ENCODE assay signal across 8 cellular contexts in the genomic region with DNA sequence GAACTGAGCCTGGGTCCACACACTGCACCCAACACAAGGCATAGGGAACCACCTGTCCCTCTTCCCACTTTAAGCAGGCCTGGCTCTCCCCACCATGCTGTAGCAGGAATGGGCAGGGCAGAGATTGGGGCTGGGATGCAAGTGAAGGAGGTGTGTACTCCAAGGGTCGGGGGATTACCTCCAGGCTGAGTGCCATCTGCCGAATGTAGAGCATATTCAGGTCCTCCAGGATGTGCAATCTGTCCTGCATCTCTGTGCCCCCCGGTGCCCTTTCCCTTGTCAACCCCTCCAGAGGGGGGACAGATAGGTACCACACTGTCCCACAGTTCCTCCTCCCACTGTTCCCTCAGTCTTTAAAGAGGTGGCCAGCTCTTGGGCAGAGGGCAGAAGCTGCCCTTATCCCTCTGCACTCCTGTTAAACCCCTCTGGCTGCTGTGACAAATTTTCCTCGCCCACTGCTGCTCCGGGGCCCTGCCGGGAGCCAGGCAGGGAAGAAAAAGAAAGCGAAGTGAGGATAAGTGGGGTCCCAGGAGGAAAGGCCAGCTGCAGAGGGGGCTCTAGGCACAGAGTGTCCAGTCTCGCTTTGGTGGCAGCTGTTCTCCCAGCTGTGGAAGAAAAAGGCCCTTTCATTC. TPM values are rescaled to one million over a fixed set of nuclear protein-coding genes. Genes with fewer than 3 reads are reported as not detected.
DNase-seq lines count a peak whose midpoint lies in the region; ATAC-seq, FAIRE-seq and TF ChIP-seq lines count a peak whose summit lies in the region.

No MANE protein-coding gene starts in this region.

- no peaks in the 10 kb centered on the region for H3K79me2 ChIP-seq in K562 (ENCODE audit: control insufficient read depth, insufficient read depth, low read length)

- WGBS in K562 (ENCODE audit: insufficient coverage, low coverage, missing lambda C conversion rate): 66% methylated on average over 7 of the region's 8 CpGs

- ATAC-seq in K562: no peak
- ATAC-seq in left lung: no peak
- no peak for ATAC-seq in GM18517 (IDR thresholded peaks at IDR 0.05; ENCODE audit: unreplicated experiment)

- no peak for TF ChIP-seq POLR2A in K562 (conservative IDR thresholded peaks at IDR 0.05)

- H2AFZ ChIP-seq in K562 (ENCODE audit: low read depth, low read length): peak overlapping the region; percentile 98

- peaks cover 31% of the 10 kb centered on the region; the same call in 1 of the 2 replicates for H3K36me3 ChIP-seq in HUES48 (ENCODE audit: control insufficient read depth, insufficient read depth, low read length)
- H3K36me3 ChIP-seq in K562 (ENCODE audit: control insufficient read depth, insufficient read depth, low read length): no peaks in the 10 kb centered on the region
- no peaks in the 10 kb centered on the region for H3K36me3 ChIP-seq in left lung
- no peaks in the 10 kb centered on the region for H3K36me3 ChIP-seq in stomach smooth muscle (ENCODE audit: control insufficient read depth in 2 of 2, insufficient read depth in 2 of 2, low read length in 2 of 2)

- no TSS peak for BruUV-seq in K562 (replicated peaks; lab: Mats Ljungman, UMichigan)

- no peaks in the 10 kb centered on the region for H3K9me3 ChIP-seq in HUES48 (ENCODE audit: control insufficient read depth, insufficient read depth, low read length)
- H3K9me3 ChIP-seq in K562 (replicated peaks; ENCODE audit: control insufficient read depth, insufficient read depth, low read depth, low read length): no peaks in the 10 kb centered on the region
- no peaks in the 10 kb centered on the region for H3K9me3 ChIP-seq in left lung
- H3K9me3 ChIP-seq in stomach smooth muscle (ENCODE audit: control insufficient read depth in 2 of 2, low read length in 2 of 2): no peaks in the 10 kb centered on the region

- no peak for TF ChIP-seq EP300 in K562 (IDR thresholded peaks at IDR 0.05; ENCODE audit: low read length)

- H3K27ac ChIP-seq in HUES48 (ENCODE audit: low read depth, low read length) (peak overlapping the region; percentile 99), K562 (ENCODE audit: extremely low read depth, low read depth, low read length) (peak overlapping the region; percentile 46; the same call in 1 of the 3 replicates), left lung (peak overlapping the region in 1 of 2 donors; percentile 77), stomach smooth muscle (ENCODE audit: low read length) (peak overlapping the region; percentile 41)

- peak overlapping the region; percentile 87 for H3K4me2 ChIP-seq in K562 (ENCODE audit: insufficient read depth, low read length)

- no peaks in the 10 kb centered on the region for H3K9me1 ChIP-seq in K562 (ENCODE audit: control insufficient read depth, insufficient read depth, low read length)

- TF ChIP-seq CTCF in K562 (IDR thresholded peaks at IDR 0.05 in 2 of 3, conservative IDR thresholded peaks at IDR 0.05 in 1 of 3; ENCODE audit: insufficient read depth in 2 of 3, low read depth in 1 of 3, low read length in 3 of 3) (no peak), left lung (IDR thresholded peaks at IDR 0.05) (no peak), GM20000 (IDR thresholded peaks at IDR 0.05; ENCODE audit: extremely low read depth, missing control alignments) (no peak)

- peak overlapping the region; percentile 86 for H3K4me3 ChIP-seq in HUES48 (ENCODE audit: low read depth, low read length)
- peak overlapping the region; percentile 41 for H3K4me3 ChIP-seq in K562
- H3K4me3 ChIP-seq in left lung: peak overlapping the region; percentile 47 to 50
- peak overlapping the region; percentile 79 to 81 for H3K4me3 ChIP-seq in stomach smooth muscle (ENCODE audit: low read length in 2 of 2)

- peaks cover 26% of the 10 kb centered on the region for H3K4me1 ChIP-seq in HUES48 (ENCODE audit: control insufficient read depth, insufficient read depth, low read length)
- H3K4me1 ChIP-seq in K562 (replicated peaks in 1 of 2; ENCODE audit: control insufficient read depth in 2 of 2, insufficient read depth in 2 of 2, low read length in 2 of 2): peaks cover 22 to 45% of the 10 kb centered on the region in 2 experiments; a peak in 4 of 5 replicates
- H3K4me1 ChIP-seq in left lung: peaks cover 5 to 40% of the 10 kb centered on the region in 2 donors
- peaks cover 41% of the 10 kb centered on the region for H3K4me1 ChIP-seq in stomach smooth muscle (ENCODE audit: control insufficient read depth, insufficient read depth, low read length)

- H4K20me1 ChIP-seq in K562 (replicated peaks; ENCODE audit: control insufficient read depth, insufficient read depth, low read length): no peaks in the 10 kb centered on the region

- H3K27me3 ChIP-seq in HUES48 (ENCODE audit: control insufficient read depth, insufficient read depth, low read length) (no peaks in the 10 kb centered on the region; the same call in 1 of the 2 replicates), K562 (ENCODE audit: control insufficient read depth in 2 of 2, insufficient read depth in 2 of 2, low read length in 2 of 2) (no peaks in the 10 kb centered on the region), left lung (peaks cover 5 to 58% of the 10 kb centered on the region in 2 donors), stomach smooth muscle (ENCODE audit: control insufficient read depth in 1 of 2, insufficient read depth in 2 of 2, low read length in 2 of 2) (peaks cover 5 to 22% of the 10 kb centered on the region in 2 donors)

- CTCF ChIA-PET in K562 (lab: Yijun Ruan, JAX; ENCODE audit: low intra/inter-chr PET ratio): no interaction called here

- FAIRE-seq in K562 (lab: Jason Lieb, UNC): no peak

- DNase-seq in K562 (ENCODE audit: extremely low read depth in 1 of 4, low spot score in 3 of 4) (no peak), left lung (peak in 1 of 2 donors; percentile 34), GM20000 (ENCODE audit: low spot score) (no peak)
- no peak for DNase-seq in effector CD4-positive, alpha-beta T cell
- no peak for DNase-seq in stimulated activated CD4-positive, alpha-beta T cell treated with anti-CD3 and anti-CD28 coated beads, Interleukin-2, amount 100 ng/mL, for 48 hours

- in situ Hi-C loops in K562 (cut with MboI): no loop called here

- intact Hi-C loops in K562 (cut with micrococcal nuclease) (no loop called here), left lung (cut with DNase I) (no loop called here)

- POLR2A ChIA-PET in K562 (lab: Yijun Ruan, JAX): interaction anchor here (0.5 to 1.7 kb wide), 5 partner anchors 9 to 613 kb away, joined by 3 to 9 read pairs (median 3); partner anchors contain the start of gene INO80B

- H3K9ac ChIP-seq in HUES48 (ENCODE audit: low read depth, low read length) (no peak overlapping the region), K562 (ENCODE audit: insufficient read depth in 1 of 2, low read depth in 2 of 2, low read length in 2 of 2) (peak overlapping the region; percentile 65 to 94; a peak in 3 of 4 replicates), stomach smooth muscle (ENCODE audit: low read length in 2 of 2) (peak overlapping the region; percentile 65 to 76)

- TF ChIP-seq RAD21 in K562 (CRISPR knock-in tag; conservative IDR thresholded peaks at IDR 0.05 in 1 of 2, IDR thresholded peaks at IDR 0.05 in 1 of 2): no peak

RNA-seq across cellular contexts. Expression of gene RTKN, which starts 2.2 kb away (rescaled TPM):
- 18.5 and 26.2 TPM in 2 replicates for total RNA-seq in K562 (2011; cell fraction: chromatin; rRNA removed; ENCODE audit: low replicate concordance)
- 17.4 and 18.7 TPM in 2 replicates for total RNA-seq in K562 (2011; cell fraction: nucleolus; rRNA removed)
- total RNA-seq in K562 (2011; cell fraction: nucleoplasm; rRNA removed): 15.6 and 20.5 TPM in 2 replicates
- 6.1 and 6.7 TPM in 2 replicates for total RNA-seq in K562 (2014; rRNA removed)
- total RNA-seq in K562 (2014; rRNA removed; fragmentation: Illumina TruSeq; extraction: Trizol): 1.9 and 2.6 TPM in 2 replicates
- 2.1 and 3.6 TPM in 2 replicates for total RNA-seq in K562 (2015; rRNA removed; fragmentation: Illumina TruSeq; extraction: Trizol)
- total RNA-seq in K562 (2021): 6.8 and 6.9 TPM in 2 replicates
- 2.7 and 3.6 TPM in 2 replicates for polyA plus RNA-seq in K562 (2011; rRNA removed)
- 2.7 and 4.9 TPM in 2 replicates for polyA plus RNA-seq in K562 (2011; cell fraction: cytosol; rRNA removed)
- 21.0 and 31.3 TPM in 2 replicates for polyA plus RNA-seq in K562 (2011; cell fraction: nucleus; rRNA removed)
- polyA plus RNA-seq in K562 (2012): 4.8 and 6.7 TPM in 2 replicates
- 3.7 and 5.0 TPM in 2 replicates for polyA plus RNA-seq in K562 (2014; fragmentation: Illumina TruSeq; extraction: Trizol)
- polyA plus RNA-seq in K562 (2014; fragmentation: Nextera tagmentation; extraction: Ambion mirVana): under 1 TPM; 0.14 to 0.22 TPM
- 3.7 and 4.9 TPM in 2 replicates for polyA plus RNA-seq in K562 (2014; rRNA removed)
- 2.1 and 2.5 TPM in 2 replicates for polyA minus RNA-seq in K562 (2011; rRNA and poly(A)+ RNA removed)
- polyA minus RNA-seq in K562 (2011; cell fraction: cytosol; rRNA and poly(A)+ RNA removed): 2.4 and 2.9 TPM in 2 replicates
- polyA minus RNA-seq in K562 (2011; cell fraction: nucleus; rRNA and poly(A)+ RNA removed): 8.8 and 11.4 TPM in 2 replicates
- 10 to 100 TPM; 29.6 to 37.0 TPM for total RNA-seq in left lung

RNA-seq across cellular contexts. Expression of gene INO80B, which starts 15.4 kb away (rescaled TPM):
- 23.9 and 33.5 TPM in 2 replicates for total RNA-seq in K562 (2011; cell fraction: chromatin; rRNA removed; ENCODE audit: low replicate concordance)
- total RNA-seq in K562 (2011; cell fraction: nucleolus; rRNA removed): 19.1 and 19.8 TPM in 2 replicates
- 14.8 and 21.1 TPM in 2 replicates for total RNA-seq in K562 (2011; cell fraction: nucleoplasm; rRNA removed)
- 9.0 and 14.3 TPM in 2 replicates for total RNA-seq in K562 (2014; rRNA removed)
- total RNA-seq in K562 (2014; rRNA removed; fragmentation: Illumina TruSeq; extraction: Trizol): 17.1 and 17.9 TPM in 2 replicates
- total RNA-seq in K562 (2015; rRNA removed; fragmentation: Illumina TruSeq; extraction: Trizol): 9.9 and 10.6 TPM in 2 replicates
- 18.4 and 22.6 TPM in 2 replicates for total RNA-seq in K562 (2021)
- polyA plus RNA-seq in K562 (2011; rRNA removed): 5.9 and 8.9 TPM in 2 replicates
- 1.9 and 5.8 TPM in 2 replicates for polyA plus RNA-seq in K562 (2011; cell fraction: cytosol; rRNA removed)
- polyA plus RNA-seq in K562 (2011; cell fraction: nucleus; rRNA removed): 33.7 and 52.6 TPM in 2 replicates
- polyA plus RNA-seq in K562 (2012): 11.7 and 21.7 TPM in 2 replicates
- 8.5 and 10.0 TPM in 2 replicates for polyA plus RNA-seq in K562 (2014; fragmentation: Illumina TruSeq; extraction: Trizol)
- polyA plus RNA-seq in K562 (2014; fragmentation: Nextera tagmentation; extraction: Ambion mirVana): under 1 TPM; 0.41 to 0.66 TPM
- 11.0 and 11.5 TPM in 2 replicates for polyA plus RNA-seq in K562 (2014; rRNA removed)
- polyA minus RNA-seq in K562 (2011; rRNA and poly(A)+ RNA removed): 3.9 and 8.4 TPM in 2 replicates
- 0.95 TPM in 1 of 2 replicates, not detected in the other for polyA minus RNA-seq in K562 (2011; cell fraction: cytosol; rRNA and poly(A)+ RNA removed)
- polyA minus RNA-seq in K562 (2011; cell fraction: nucleus; rRNA and poly(A)+ RNA removed): 11.1 and 15.1 TPM in 2 replicates
- 10 to 100 TPM; 23.8 to 27.1 TPM for total RNA-seq in left lung

RNA-seq across cellular contexts. Expression of gene WDR54, which starts 18.0 kb away (rescaled TPM):
- 7.3 and 16.7 TPM in 2 replicates for total RNA-seq in K562 (2011; cell fraction: chromatin; rRNA removed; ENCODE audit: low replicate concordance)
- total RNA-seq in K562 (2011; cell fraction: nucleolus; rRNA removed): 13.2 and 18.3 TPM in 2 replicates
- 12.5 and 14.7 TPM in 2 replicates for total RNA-seq in K562 (2011; cell fraction: nucleoplasm; rRNA removed)
- total RNA-seq in K562 (2014; rRNA removed): 6.2 and 8.7 TPM in 2 replicates
- total RNA-seq in K562 (2014; rRNA removed; fragmentation: Illumina TruSeq; extraction: Trizol): 4.1 and 5.4 TPM in 2 replicates
- 4.9 and 5.2 TPM in 2 replicates for total RNA-seq in K562 (2015; rRNA removed; fragmentation: Illumina TruSeq; extraction: Trizol)
- 8.3 and 9.4 TPM in 2 replicates for total RNA-seq in K562 (2021)
- polyA plus RNA-seq in K562 (2011; rRNA removed): 15.2 and 16.6 TPM in 2 replicates
- 25.8 and 38.2 TPM in 2 replicates for polyA plus RNA-seq in K562 (2011; cell fraction: cytosol; rRNA removed)
- 21.3 and 28.0 TPM in 2 replicates for polyA plus RNA-seq in K562 (2011; cell fraction: nucleus; rRNA removed)
- polyA plus RNA-seq in K562 (2012): 19.0 and 19.9 TPM in 2 replicates
- polyA plus RNA-seq in K562 (2014; fragmentation: Illumina TruSeq; extraction: Trizol): 6.3 and 6.4 TPM in 2 replicates
- polyA plus RNA-seq in K562 (2014; fragmentation: Nextera tagmentation; extraction: Ambion mirVana): 1 to 10 TPM; 9.3 to 9.6 TPM
- 7.4 and 11.0 TPM in 2 replicates for polyA plus RNA-seq in K562 (2014; rRNA removed)
- polyA minus RNA-seq in K562 (2011; rRNA and poly(A)+ RNA removed): 9.9 and 12.0 TPM in 2 replicates
- polyA minus RNA-seq in K562 (2011; cell fraction: cytosol; rRNA and poly(A)+ RNA removed): 10.9 and 13.3 TPM in 2 replicates
- 6.1 and 8.8 TPM in 2 replicates for polyA minus RNA-seq in K562 (2011; cell fraction: nucleus; rRNA and poly(A)+ RNA removed)
- 10 to 100 TPM in 1 of 2 donors, 1 to 10 TPM in 1; 9.2 to 17.7 TPM for total RNA-seq in left lung

RNA-seq across cellular contexts. Expression of gene C2orf81, which starts 18.1 kb away (rescaled TPM):
- 0.32 TPM in 1 of 2 replicates, not detected in the other for total RNA-seq in K562 (2011; cell fraction: chromatin; rRNA removed; ENCODE audit: low replicate concordance)
- total RNA-seq in K562 (2011; cell fraction: nucleolus; rRNA removed): 0.33 TPM in 1 of 2 replicates, not detected in the other
- total RNA-seq in K562 (2011; cell fraction: nucleoplasm; rRNA removed): not detected in 2 replicates
- total RNA-seq in K562 (2014; rRNA removed): 0.04 TPM in 1 of 2 replicates, not detected in the other
- not detected in 2 replicates for total RNA-seq in K562 (2014; rRNA removed; fragmentation: Illumina TruSeq; extraction: Trizol)
- total RNA-seq in K562 (2015; rRNA removed; fragmentation: Illumina TruSeq; extraction: Trizol): not detected in 2 replicates
- 0.22 TPM in 1 of 2 replicates, not detected in the other for total RNA-seq in K562 (2021)
- polyA plus RNA-seq in K562 (2011; rRNA removed): 0.07 TPM in 1 of 2 replicates, not detected in the other
- polyA plus RNA-seq in K562 (2011; cell fraction: cytosol; rRNA removed): 0.03 and 0.24 TPM in 2 replicates
- polyA plus RNA-seq in K562 (2011; cell fraction: nucleus; rRNA removed): 0.15 and 0.26 TPM in 2 replicates
- polyA plus RNA-seq in K562 (2012): 0.14 and 0.47 TPM in 2 replicates
- 0.06 TPM in 1 of 2 replicates, not detected in the other for polyA plus RNA-seq in K562 (2014; fragmentation: Illumina TruSeq; extraction: Trizol)
- not detected for polyA plus RNA-seq in K562 (2014; fragmentation: Nextera tagmentation; extraction: Ambion mirVana)
- not detected in 2 replicates for polyA plus RNA-seq in K562 (2014; rRNA removed)
- not detected in 2 replicates for polyA minus RNA-seq in K562 (2011; rRNA and poly(A)+ RNA removed)
- not detected in 2 replicates for polyA minus RNA-seq in K562 (2011; cell fraction: cytosol; rRNA and poly(A)+ RNA removed)
- 0.27 TPM in 1 of 2 replicates, not detected in the other for polyA minus RNA-seq in K562 (2011; cell fraction: nucleus; rRNA and poly(A)+ RNA removed)
- 1 to 10 TPM; 2.8 to 3.4 TPM for total RNA-seq in left lung

RNA-seq across cellular contexts. Expression of gene WBP1, which starts 18.7 kb away (rescaled TPM):
- 26.2 and 59.3 TPM in 2 replicates for total RNA-seq in K562 (2011; cell fraction: chromatin; rRNA removed; ENCODE audit: low replicate concordance)
- 35.9 and 44.2 TPM in 2 replicates for total RNA-seq in K562 (2011; cell fraction: nucleolus; rRNA removed)
- 43.1 and 47.5 TPM in 2 replicates for total RNA-seq in K562 (2011; cell fraction: nucleoplasm; rRNA removed)
- total RNA-seq in K562 (2014; rRNA removed) (12.9 and 14.2 TPM in 2 replicates), K562 (2014; rRNA removed; fragmentation: Illumina TruSeq; extraction: Trizol) (6.8 and 9.0 TPM in 2 replicates), K562 (2015; rRNA removed; fragmentation: Illumina TruSeq; extraction: Trizol) (10.3 TPM in 2 replicates), K562 (2021) (21.4 and 21.5 TPM in 2 replicates), left lung (10 to 100 TPM; 38.7 to 71.7 TPM)
- polyA plus RNA-seq in K562 (2011; rRNA removed) (19.9 and 21.9 TPM in 2 replicates), K562 (2014; fragmentation: Illumina TruSeq; extraction: Trizol) (19.8 and 20.5 TPM in 2 replicates), K562 (2014; fragmentation: Nextera tagmentation; extraction: Ambion mirVana) (1 to 10 TPM; 1.9 to 2.1 TPM), K562 (2014; rRNA removed) (27.7 and 34.5 TPM in 2 replicates)
- 25.5 and 43.6 TPM in 2 replicates for polyA plus RNA-seq in K562 (2011; cell fraction: cytosol; rRNA removed)
- polyA plus RNA-seq in K562 (2011; cell fraction: nucleus; rRNA removed): 176 and 310 TPM in 2 replicates
- polyA plus RNA-seq in K562 (2012): 25.5 and 36.8 TPM in 2 replicates
- polyA minus RNA-seq in K562 (2011; rRNA and poly(A)+ RNA removed): 5.8 and 7.0 TPM in 2 replicates
- polyA minus RNA-seq in K562 (2011; cell fraction: cytosol; rRNA and poly(A)+ RNA removed): 3.4 and 5.9 TPM in 2 replicates
- 17.2 and 23.6 TPM in 2 replicates for polyA minus RNA-seq in K562 (2011; cell fraction: nucleus; rRNA and poly(A)+ RNA removed)
